Comparison of ENCODE assay signal across 1 cellular context in the genomic region with DNA sequence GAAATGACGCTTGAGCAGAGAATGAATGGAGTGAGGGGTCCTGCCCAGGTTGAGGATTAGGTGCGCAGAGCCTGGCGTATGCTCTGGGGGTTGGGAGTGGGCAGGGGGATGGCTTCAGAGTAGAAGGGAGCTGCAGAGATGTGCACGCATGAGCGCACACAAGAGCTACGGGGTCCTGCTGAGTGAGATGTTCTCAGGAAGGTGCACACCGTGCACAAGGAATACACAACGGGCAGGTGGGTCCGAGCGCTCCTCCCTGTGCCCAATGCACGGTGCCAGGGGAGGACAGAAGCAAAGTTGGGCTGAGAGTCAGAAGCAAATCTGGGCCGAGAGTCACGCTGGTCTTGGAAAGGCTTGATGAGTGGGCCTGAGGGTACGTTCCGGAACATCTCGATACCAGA.
TF ChIP-seq lines count a peak whose summit lies in the region.

No MANE protein-coding gene starts in this region.

TF ChIP-seq in GM12878, 131 proteins besides CTCF, POLR2A, EP300 and RAD21:
- TF ChIP-seq TAF1 (IDR thresholded peaks at IDR 0.05; ENCODE audit: borderline replicate concordance, low read depth, low read length) (no peak), MTA2 (IDR thresholded peaks at IDR 0.05; ENCODE audit: low read depth) (no peak), ZNF384 (IDR thresholded peaks at IDR 0.05; ENCODE audit: borderline replicate concordance, low read depth, low read length) (no peak), PAX5 (IDR thresholded peaks at IDR 0.05; ENCODE audit: borderline replicate concordance, low read depth, low read length) (peak; percentile 42; the same call in 1 of the 2 replicates), CREB1 (IDR thresholded peaks at IDR 0.05; ENCODE audit: low read depth) (no peak)
